Comparison of ENCODE assay signal across 8 cellular contexts in genomic region chr3:131526801-131527347, GRCh38. TPM values are rescaled to one million over a fixed set of nuclear protein-coding genes. Genes with fewer than 3 reads are reported as not detected.
DNase-seq lines count a peak whose midpoint lies in the region; ATAC-seq, FAIRE-seq and TF ChIP-seq lines count a peak whose summit lies in the region.

No MANE protein-coding gene starts in this region.

- H3K4me2 ChIP-seq in A549: peak overlapping the region; percentile 83

- H3K9me3 ChIP-seq in A549 (no peaks in the 10 kb centered on the region), thyroid gland (no peaks in the 10 kb centered on the region)

- no peaks in the 10 kb centered on the region for H3K4me1 Mint-ChIP-seq in HFFc6 (ENCODE audit: low read depth)

- DNase-seq in A549 (ENCODE audit: low read depth in 1 of 2, low spot score in 1 of 2): peak; percentile 38 to 70
- peak; percentile 24 for DNase-seq in HFFc6
- no peak for DNase-seq in bronchial epithelial cell (ENCODE audit: low read depth)
- peak in 1 of 2 donors; percentile 16 for DNase-seq in left colon
- DNase-seq in thyroid gland: peak; percentile 48 to 57
- DNase-seq in epidermal melanocyte (ENCODE audit: insufficient read length, low spot score): no peak
- no peak for DNase-seq in SIG-M5 treated with dmso at 0.1 percent for 504 hours (lab: John Stamatoyannopoulos, UW; ENCODE audit: unreplicated experiment)
- no peak for DNase-seq in HEK293T (ENCODE audit: extremely low spot score)

- H3K4me3 ChIP-seq in A549 (peak overlapping the region; percentile 46), bronchial epithelial cell (ENCODE audit: low read depth, low read length) (peak overlapping the region; percentile 27), thyroid gland (replicated peaks in 1 of 3) (no peak overlapping the region)

- H3K27me3 Mint-ChIP-seq in HFFc6 (ENCODE audit: insufficient read depth): peaks cover 5% of the 10 kb centered on the region

- H3K4me1 ChIP-seq in A549 (no peaks in the 10 kb centered on the region), thyroid gland (peaks cover 0 to 5% of the 10 kb centered on the region in 2 donors)

- no peak for TF ChIP-seq EP300 in A549 (IDR thresholded peaks at IDR 0.05)

- H3K27ac Mint-ChIP-seq in HFFc6: no peak overlapping the region

- no peaks in the 10 kb centered on the region for H3K27me3 ChIP-seq in bronchial epithelial cell (ENCODE audit: control insufficient read depth, insufficient read depth, low read length)
- no peaks in the 10 kb centered on the region for H3K27me3 ChIP-seq in thyroid gland

- H3K4me3 Mint-ChIP-seq in HFFc6: 0 out of 2 replicates have a peak overlapping the region, but pooled peaks have one; percentile 33

- H3K36me3 Mint-ChIP-seq in HFFc6 (ENCODE audit: low read depth): no peaks in the 10 kb centered on the region

- CTCF ChIA-PET in A549 (lab: Yijun Ruan, JAX): interaction anchor here (0.6 to 1.6 kb wide), 5 partner anchors 20 to 507 kb away, joined by 3 read pairs; no protein-coding TSS in a partner anchor
- CTCF ChIA-PET in HEK293T (lab: Yijun Ruan, JAX): no interaction called here

- WGBS in A549 (ENCODE audit: missing lambda C conversion rate): 44% methylated on average over 11 of the region's 37 CpGs
- WGBS in thyroid gland, 2 donors: 15 to 41% methylated on average over 8 to 21 of the region's 37 CpGs

- FAIRE-seq in A549 (lab: Jason Lieb, UNC) (no peak), bronchial epithelial cell (lab: Jason Lieb, UNC) (no peak)

- intact Hi-C loops in left colon (cut with DNase I, micrococcal nuclease): no loop called here
- intact Hi-C loops in thyroid gland (cut with DNase I): no loop called here

- TF ChIP-seq CTCF in A549 (IDR thresholded peaks at IDR 0.05): peak; percentile 37; the same call in 2 of the 3 replicates
- peak; percentile 63; the same call in 1 of the 2 replicates for TF ChIP-seq CTCF in HFFc6 (IDR thresholded peaks at IDR 0.05)
- TF ChIP-seq CTCF in bronchial epithelial cell (IDR thresholded peaks at IDR 0.05; ENCODE audit: insufficient read depth, low read length, severe bottlenecking): peak; percentile 52
- TF ChIP-seq CTCF in thyroid gland (IDR thresholded peaks at IDR 0.05): peak in 3 of 6 experiments; percentile 9 to 42 (median 40)

- peak overlapping the region; percentile 79 to 91 for H3K27ac ChIP-seq in A549
- no peak overlapping the region for H3K27ac ChIP-seq in thyroid gland

- H3K9me3 Mint-ChIP-seq in HFFc6: no peaks in the 10 kb centered on the region

- POLR2A ChIA-PET in A549 (lab: Yijun Ruan, JAX) (interaction anchor here (1.2 kb wide), 1 partner anchor 145 kb away, joined by 3 read pairs; the partner anchor contains the start of gene NUDT16), HEK293T (lab: Yijun Ruan, JAX) (no interaction called here)

- no peaks in the 10 kb centered on the region for H3K36me3 ChIP-seq in bronchial epithelial cell (ENCODE audit: control insufficient read depth, insufficient read depth, low read length)
- H3K36me3 ChIP-seq in thyroid gland: no peaks in the 10 kb centered on the region

- TF ChIP-seq POLR2A in A549 (IDR thresholded peaks at IDR 0.05; ENCODE audit: low read length) (peak; percentile 31; the same call in 1 of the 2 replicates), thyroid gland (IDR thresholded peaks at IDR 0.05) (no peak)

- ATAC-seq in A549 (peak; percentile 100), left colon (peak; percentile 28)

- peak; percentile 42 to 54 for TF ChIP-seq RAD21 in A549 (conservative IDR thresholded peaks at IDR 0.05 in 1 of 2, IDR thresholded peaks at IDR 0.05 in 1 of 2)

TF ChIP-seq in A549, 52 proteins besides CTCF, POLR2A, EP300 and RAD21:
- peak; percentile 48; the same call in 2 of the 3 replicates for TF ChIP-seq SMC3 (IDR thresholded peaks at IDR 0.05)
- no peak for TF ChIP-seq HOXB5 (CRISPR knock-in tag; IDR thresholded peaks at IDR 0.05)
- no peak for TF ChIP-seq FOSL2 (IDR thresholded peaks at IDR 0.05)
- no peak for TF ChIP-seq FOSL2 (CRISPR knock-in tag; IDR thresholded peaks at IDR 0.05)
- TF ChIP-seq E2F6 (IDR thresholded peaks at IDR 0.05; ENCODE audit: borderline replicate concordance, low read depth): peak; percentile 61
- peak; percentile 66 for TF ChIP-seq MAX (IDR thresholded peaks at IDR 0.05)

TF ChIP-seq in HEK293T, 16 proteins besides CTCF, POLR2A, EP300 and RAD21:
- TF ChIP-seq ARNT (IDR thresholded peaks at IDR 0.05): no peak
- TF ChIP-seq, protein P1, sequence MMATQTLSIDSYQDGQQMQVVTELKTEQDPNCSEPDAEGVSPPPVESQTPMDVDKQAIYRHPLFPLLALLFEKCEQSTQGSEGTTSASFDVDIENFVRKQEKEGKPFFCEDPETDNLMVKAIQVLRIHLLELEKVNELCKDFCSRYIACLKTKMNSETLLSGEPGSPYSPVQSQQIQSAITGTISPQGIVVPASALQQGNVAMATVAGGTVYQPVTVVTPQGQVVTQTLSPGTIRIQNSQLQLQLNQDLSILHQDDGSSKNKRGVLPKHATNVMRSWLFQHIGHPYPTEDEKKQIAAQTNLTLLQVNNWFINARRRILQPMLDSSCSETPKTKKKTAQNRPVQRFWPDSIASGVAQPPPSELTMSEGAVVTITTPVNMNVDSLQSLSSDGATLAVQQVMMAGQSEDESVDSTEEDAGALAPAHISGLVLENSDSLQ (IDR thresholded peaks at IDR 0.05): no peak
- TF ChIP-seq CTBP1 (IDR thresholded peaks at IDR 0.05; ENCODE audit: borderline replicate concordance): no peak
- TF ChIP-seq LEF1 (IDR thresholded peaks at IDR 0.05; ENCODE audit: borderline replicate concordance): no peak
- TF ChIP-seq SP1 (IDR thresholded peaks at IDR 0.05): no peak
- TF ChIP-seq L3MBTL2 (conservative IDR thresholded peaks at IDR 0.05): no peak
- TF ChIP-seq NFRKB (IDR thresholded peaks at IDR 0.05): no peak
- no peak for TF ChIP-seq ZNF384 (IDR thresholded peaks at IDR 0.05)
- no peak for TF ChIP-seq HDGF (IDR thresholded peaks at IDR 0.05; ENCODE audit: borderline replicate concordance)
- TF ChIP-seq FOXA1 (IDR thresholded peaks at IDR 0.05): no peak

RNA-seq across cellular contexts. Expression of gene MRPL3, which starts 24.1 kb away (rescaled TPM):
- polyA plus RNA-seq in A549 (2011; rRNA removed) (209 and 215 TPM in 2 replicates), A549 (2017; fragmentation: RNase III; extraction: RNeasy Plus Mini Kit Qiagen cat#74134 plus additional on column Dnase treatment) (102 to 123 TPM (median 108 TPM) in 3 replicates)
- 69.7 and 79.9 TPM in 2 replicates for polyA plus RNA-seq in A549 (2012; cell fraction: cytosol; rRNA removed)
- 37.9 and 44.1 TPM in 2 replicates for polyA plus RNA-seq in A549 (2012; cell fraction: nucleus; rRNA removed)
- polyA minus RNA-seq in A549 (2011; rRNA and poly(A)+ RNA removed): 79.2 and 80.9 TPM in 2 replicates
- total RNA-seq in HFFc6 (2021; fragmentation: NEBNext Ultra II Directional; extraction: Animal tissue kit (Norgen Biotek cat#: 25700)): 100 to 1,000 TPM in 5 of 6 experiments, 10 to 100 TPM in 1; 98.7 to 125 (median 115) TPM
- total RNA-seq in bronchial epithelial cell (97.9 and 119 TPM in 2 replicates), left colon (10 to 100 TPM; 52.4 to 65.4 TPM), thyroid gland (100 to 1,000 TPM in 3 of 4 donors, 10 to 100 TPM in 1; 96.6 to 128 (median 111) TPM)

Comparison
In these comparisons a context has a peak if more than half of its experiments do, and no peak if none do; other contexts are left out.
1. DNase-seq: peak in A549 (2 of 2), HFFc6 (single experiment) and thyroid gland (2 of 2); none in bronchial epithelial cell (single experiment), epidermal melanocyte (single experiment), SIG-M5 treated with dmso at 0.1 percent for 504 hours (single experiment) and HEK293T (single experiment).
2. H3K27ac ChIP-seq: peak in A549 (2 of 2); none in thyroid gland (0 of 3).
3. H3K4me3 ChIP-seq: peak in A549 (single experiment) and bronchial epithelial cell (single experiment); none in thyroid gland (0 of 3).